Comparison of ENCODE assay signal across 6 cellular contexts in the genomic region with DNA sequence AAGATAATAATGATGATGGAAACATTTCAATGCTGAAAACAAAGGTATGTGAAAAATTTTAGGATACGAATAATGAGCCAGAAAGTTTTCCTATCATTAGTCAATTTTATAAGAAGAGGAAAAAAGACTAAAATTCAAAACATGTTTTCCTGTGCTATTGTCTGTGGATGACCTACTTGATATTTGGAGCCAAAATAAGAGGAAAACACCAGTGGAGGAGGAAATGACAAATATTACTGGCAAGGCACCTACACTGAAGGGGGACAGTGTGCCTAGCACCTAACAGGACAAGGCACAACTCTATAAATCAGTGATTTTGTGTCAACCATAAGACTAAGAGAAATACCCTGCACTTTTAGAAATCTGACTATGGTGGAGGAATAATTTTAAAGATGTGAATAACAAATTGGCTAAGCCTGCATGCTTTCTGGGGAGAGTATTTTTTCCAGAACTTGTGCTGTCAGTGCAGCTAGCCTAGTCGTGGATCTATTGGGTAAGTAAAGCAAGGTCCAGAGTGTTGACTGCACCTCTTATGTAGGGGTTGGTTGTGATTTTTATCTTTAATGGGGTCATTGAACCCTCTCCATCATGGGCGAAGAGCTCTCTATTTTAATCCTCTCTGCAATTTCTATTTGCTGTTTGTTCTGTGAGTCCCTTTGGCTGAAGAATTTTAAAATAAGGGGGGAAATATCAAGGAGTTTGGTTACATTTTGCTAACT.
"Had no signal": no experiment of that assay in that cellular context is flagged by ENCODE, and none has a peak within 500 bp of the region (broad histone marks: within the 10 kb centered on the region; RNA-seq: fewer than 3 reads in every experiment).

No MANE protein-coding gene starts in this region.

- H3K9me3 Mint-ChIP-seq: GM23338, H9 had no signal

- DNase-seq: H9, HCEC 1CT, HFFc6, IMR-90 had no signal

- H3K4me3 ChIP-seq: GM23338, K562 had no signal

- ATAC-seq: GM23338, K562 had no signal

- H3K27ac Mint-ChIP-seq: GM23338, HFFc6 had no signal

- H3K4me3 Mint-ChIP-seq: GM23338, H9, HFFc6 had no signal
